ENCODE assay signal across 1 cellular context in the genomic region with DNA sequence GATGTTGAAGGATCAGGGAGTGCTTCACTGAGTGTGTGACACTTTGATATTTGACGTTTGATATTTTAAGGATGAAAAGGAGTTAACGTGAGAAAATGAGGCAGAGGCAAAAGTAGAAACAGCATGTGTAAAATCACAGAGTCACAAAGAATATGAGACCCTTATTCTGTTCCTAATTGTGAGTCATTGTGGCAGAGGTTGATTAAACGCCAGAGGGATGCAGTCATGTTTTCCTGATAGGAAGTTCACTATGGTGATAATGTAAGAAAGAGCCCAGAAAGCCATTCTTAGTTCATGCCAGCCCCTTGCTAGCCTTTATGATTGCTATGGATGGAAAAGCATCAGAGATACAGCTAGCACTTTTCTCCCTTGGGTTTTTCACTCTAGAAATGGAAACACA.
TF ChIP-seq lines count a peak whose summit lies in the region.

No MANE protein-coding gene starts in this region.

TF ChIP-seq in A549, 52 proteins besides CTCF, POLR2A, EP300 and RAD21 (continued from another document):
- TF ChIP-seq, protein P1, sequence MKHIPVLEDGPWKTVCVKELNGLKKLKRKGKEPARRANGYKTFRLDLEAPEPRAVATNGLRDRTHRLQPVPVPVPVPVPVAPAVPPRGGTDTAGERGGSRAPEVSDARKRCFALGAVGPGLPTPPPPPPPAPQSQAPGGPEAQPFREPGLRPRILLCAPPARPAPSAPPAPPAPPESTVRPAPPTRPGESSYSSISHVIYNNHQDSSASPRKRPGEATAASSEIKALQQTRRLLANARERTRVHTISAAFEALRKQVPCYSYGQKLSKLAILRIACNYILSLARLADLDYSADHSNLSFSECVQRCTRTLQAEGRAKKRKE (CRISPR knock-in tag; IDR thresholded peaks at IDR 0.05; ENCODE audit: low read depth): no peak
- no peak for TF ChIP-seq TFCP2L1 (CRISPR knock-in tag; IDR thresholded peaks at IDR 0.05)
- TF ChIP-seq, protein P2, sequence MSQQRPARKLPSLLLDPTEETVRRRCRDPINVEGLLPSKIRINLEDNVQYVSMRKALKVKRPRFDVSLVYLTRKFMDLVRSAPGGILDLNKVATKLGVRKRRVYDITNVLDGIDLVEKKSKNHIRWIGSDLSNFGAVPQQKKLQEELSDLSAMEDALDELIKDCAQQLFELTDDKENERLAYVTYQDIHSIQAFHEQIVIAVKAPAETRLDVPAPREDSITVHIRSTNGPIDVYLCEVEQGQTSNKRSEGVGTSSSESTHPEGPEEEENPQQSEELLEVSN (IDR thresholded peaks at IDR 0.05; ENCODE audit: borderline replicate concordance, low read depth): no peak
- TF ChIP-seq, protein P3, sequence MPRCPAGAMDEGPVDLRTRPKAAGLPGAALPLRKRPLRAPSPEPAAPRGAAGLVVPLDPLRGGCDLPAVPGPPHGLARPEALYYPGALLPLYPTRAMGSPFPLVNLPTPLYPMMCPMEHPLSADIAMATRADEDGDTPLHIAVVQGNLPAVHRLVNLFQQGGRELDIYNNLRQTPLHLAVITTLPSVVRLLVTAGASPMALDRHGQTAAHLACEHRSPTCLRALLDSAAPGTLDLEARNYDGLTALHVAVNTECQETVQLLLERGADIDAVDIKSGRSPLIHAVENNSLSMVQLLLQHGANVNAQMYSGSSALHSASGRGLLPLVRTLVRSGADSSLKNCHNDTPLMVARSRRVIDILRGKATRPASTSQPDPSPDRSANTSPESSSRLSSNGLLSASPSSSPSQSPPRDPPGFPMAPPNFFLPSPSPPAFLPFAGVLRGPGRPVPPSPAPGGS (IDR thresholded peaks at IDR 0.05): no peak
- TF ChIP-seq, protein P4, sequence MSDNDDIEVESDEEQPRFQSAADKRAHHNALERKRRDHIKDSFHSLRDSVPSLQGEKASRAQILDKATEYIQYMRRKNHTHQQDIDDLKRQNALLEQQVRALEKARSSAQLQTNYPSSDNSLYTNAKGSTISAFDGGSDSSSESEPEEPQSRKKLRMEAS (IDR thresholded peaks at IDR 0.05): no peak
- no peak for TF ChIP-seq SREBF2 (IDR thresholded peaks at IDR 0.05)
- no peak for TF ChIP-seq NPAS2 (CRISPR knock-in tag; IDR thresholded peaks at IDR 0.05; ENCODE audit: borderline replicate concordance)
- no peak for TF ChIP-seq ZFP36 (IDR thresholded peaks at IDR 0.05; ENCODE audit: borderline replicate concordance, partially characterized antibody)
